In genomic region chr9:98791147-98792095, GRCh38 we compare ENCODE assay signal across 7 cellular contexts. TPM values are rescaled to one million over a fixed set of nuclear protein-coding genes. Genes with fewer than 3 reads are reported as not detected.
A peak's percentile ranks its signal among the peaks of the same experiment; 100 is the strongest.
DNase-seq lines count a peak whose midpoint lies in the region; ATAC-seq, FAIRE-seq and TF ChIP-seq lines count a peak whose summit lies in the region.

No MANE protein-coding gene starts in this region.

- POLR2A ChIA-PET in GM10248 (lab: Yijun Ruan, JAX): no interaction called here

- H3K4me1 ChIP-seq in Peyer's patch: peaks cover 0 to 20% (median 3%) of the 10 kb centered on the region in 4 donors
- H3K4me1 ChIP-seq in neutrophil (ENCODE audit: control insufficient read depth in 1 of 2, insufficient read depth in 1 of 2, low read depth in 1 of 2, low read length in 1 of 2): peaks cover 7 to 11% of the 10 kb centered on the region in 2 experiments
- peaks cover 0 to 8% of the 10 kb centered on the region in 2 donors for H3K4me1 ChIP-seq in uterus

- TF ChIP-seq CTCF in GM10248 (IDR thresholded peaks at IDR 0.05; ENCODE audit: control extremely low read depth, extremely low read depth, low read depth, missing control alignments) (peak; percentile 94), Peyer's patch (IDR thresholded peaks at IDR 0.05) (peak; percentile 76 to 99 (median 97)), neutrophil (IDR thresholded peaks at IDR 0.05) (peak; percentile 86), uterus (IDR thresholded peaks at IDR 0.05) (peak; percentile 92 to 98 (median 98))

- H3K36me3 ChIP-seq in Peyer's patch (peaks cover 0 to 10% (median 0%) of the 10 kb centered on the region in 3 donors), neutrophil (no peaks in the 10 kb centered on the region), uterus (no peaks in the 10 kb centered on the region)

- TF ChIP-seq POLR2A in Peyer's patch (IDR thresholded peaks at IDR 0.05) (no peak), uterus (IDR thresholded peaks at IDR 0.05) (no peak)

- no peak overlapping the region for H3K4me3 ChIP-seq in Peyer's patch
- H3K4me3 ChIP-seq in neutrophil (ENCODE audit: low read depth in 1 of 2, low read length in 1 of 2): no peak overlapping the region
- no peak overlapping the region for H3K4me3 ChIP-seq in uterus

- FAIRE-seq in frontal cortex (lab: Jason Lieb, UNC): no peak

- H3K27me3 ChIP-seq in Peyer's patch: no peaks in the 10 kb centered on the region
- H3K27me3 ChIP-seq in neutrophil: peaks cover 45% of the 10 kb centered on the region
- no peaks in the 10 kb centered on the region for H3K27me3 ChIP-seq in uterus

- DNase-seq in GM10248 (ENCODE audit: extremely low spot score): peak; percentile 81
- peak; percentile 48 to 87 (median 86) for DNase-seq in Peyer's patch
- peak; percentile 29 for DNase-seq in activated gamma-delta T cell treated with anti-CD3 and anti-CD28 coated beads, Interleukin-2, amount 50 U/mL, for 16 hours (ENCODE audit: low read depth)
- peak; percentile 85 to 87 for DNase-seq in frontal cortex (ENCODE audit: low spot score in 2 of 2)
- peak; percentile 88 to 92 for DNase-seq in uterus

- CTCF ChIA-PET in GM10248 (lab: Yijun Ruan, JAX): interaction anchor here (0.9 to 7.0 kb wide), 16 partner anchors 8 to 673 kb away, joined by 3 to 50 read pairs (median 5); partner anchors contain the start of gene GALNT12

- intact Hi-C loops in uterus (cut with DNase I; ENCODE audit: low total_unique reads): no loop called here

- H3K27ac ChIP-seq in Peyer's patch (peak overlapping the region in 1 of 4 donors; percentile 9), neutrophil (no peak overlapping the region), uterus (peak overlapping the region; percentile 45 to 58)

- no peaks in the 10 kb centered on the region for H3K9me3 ChIP-seq in Peyer's patch
- no peaks in the 10 kb centered on the region for H3K9me3 ChIP-seq in neutrophil
- H3K9me3 ChIP-seq in uterus: no peaks in the 10 kb centered on the region

- peak; percentile 70 for ATAC-seq in HG02759 (IDR thresholded peaks at IDR 0.05; ENCODE audit: unreplicated experiment)

RNA-seq across cellular contexts. Expression of gene ANKS6, which starts 4.9 kb away (rescaled TPM):
- total RNA-seq in Peyer's patch: 10 to 100 TPM; 39.8 to 79.6 (median 54.6) TPM
- 2.4 TPM for total RNA-seq in frontal cortex
- total RNA-seq in uterus: 10 to 100 TPM in 3 of 4 donors, 1 to 10 TPM in 1; 2.6 to 26.9 (median 13.7) TPM

RNA-seq across cellular contexts. Expression of gene GALNT12, which starts 16.0 kb away (rescaled TPM):
- total RNA-seq in Peyer's patch (100 to 1,000 TPM in 2 of 4 donors, 10 to 100 TPM in 2; 73.6 to 118 (median 93.0) TPM), frontal cortex (0.82 TPM), uterus (1 to 10 TPM in 2 of 4 donors, under 1 TPM in 1, not detected in 1; 0.29 to 9.3 (median 2.5) TPM)

Comparison
In these comparisons a context has a peak if more than half of its experiments do, and no peak if none do; other contexts are left out.
1. DNase-seq: peak in every context shown above with its lines; median percentile 90 in uterus; 86 in Peyer's patch; 86 in frontal cortex; 81 in GM10248; 29 in activated gamma-delta T cell treated with anti-CD3 and anti-CD28 coated beads, Interleukin-2, amount 50 U/mL, for 16 hours.
2. RNA of gene GALNT12, which starts 16.0 kb away (total RNA-seq): 73.6 to 118 TPM in Peyer's patch; 0.29 to 9.3 TPM in uterus and 0.82 TPM in frontal cortex (single experiment); every median in the first group is over 4 times any median in the second.
3. Peak in every context shown above with its lines, with median percentiles within 50 percentile points of each other: CTCF ChIP-seq.